In the genomic region with DNA sequence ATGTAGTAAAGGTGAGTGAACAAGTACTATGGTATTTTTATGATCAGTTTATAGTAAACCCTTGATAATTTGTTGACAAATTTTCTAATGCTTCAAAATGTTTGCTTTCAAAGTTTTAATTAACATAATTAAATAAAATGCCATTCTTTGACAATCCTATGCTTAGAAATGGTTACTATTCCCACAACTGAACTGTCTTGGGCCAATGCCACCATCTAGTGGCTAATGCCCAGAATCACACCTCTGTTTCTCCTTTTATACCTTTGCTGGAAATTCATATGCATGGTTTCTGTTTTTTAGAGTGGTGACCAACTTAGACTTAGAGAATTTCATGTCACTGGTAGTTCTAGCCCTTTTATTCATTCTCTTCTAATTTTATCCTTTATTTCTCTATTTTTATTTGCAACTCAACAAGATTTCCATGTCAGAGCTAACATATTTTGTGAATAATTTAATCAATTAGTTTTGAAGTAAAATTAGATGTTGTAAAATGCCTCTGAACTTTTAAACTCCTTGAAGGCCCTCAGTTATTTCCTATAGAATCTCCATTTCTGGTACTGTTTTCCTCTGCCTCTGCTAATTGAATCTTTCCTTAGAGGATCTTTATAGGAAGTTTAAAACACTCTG, we compare ENCODE assay signal across 8 cellular contexts. TPM values are rescaled to one million over a fixed set of nuclear protein-coding genes. Genes with fewer than 3 reads are reported as not detected.
DNase-seq lines count a peak whose midpoint lies in the region; ATAC-seq and TF ChIP-seq lines count a peak whose summit lies in the region.

No MANE protein-coding gene starts in this region.

- no peak for TF ChIP-seq POLR2A in GM18505 (IDR thresholded peaks at IDR 0.05; ENCODE audit: borderline replicate concordance, extremely low read depth, insufficient read depth, insufficient read length)

- H2AFZ ChIP-seq in GM23338: no peak overlapping the region

- H3K4me2 ChIP-seq in GM23338: no peak overlapping the region

- no TSS peak for BruUV-seq in Calu3 (replicated peaks; lab: Mats Ljungman, UMichigan)

- no peaks in the 10 kb centered on the region for H4K20me1 ChIP-seq in GM23338 (replicated peaks; ENCODE audit: insufficient read depth)

- H3K9me2 ChIP-seq in GM23338 (ENCODE audit: insufficient read depth): no peaks in the 10 kb centered on the region

- peak; percentile 28 for DNase-seq in Calu3
- peak; percentile 65 for DNase-seq in GM23338 (ENCODE audit: low spot score)
- peak; percentile 34 for DNase-seq in NCI-H2196 (lab: John Stamatoyannopoulos, UW; ENCODE audit: unreplicated experiment)
- DNase-seq in activated CD4-positive, alpha-beta T cell treated with anti-CD3 and anti-CD28 coated beads, Interleukin-2, amount 10 ng/mL, durations not matched to agents 24 days and 14 days: peak; percentile 85
- peak; percentile 14 to 41 (median 15) for DNase-seq in effector memory CD4-positive, alpha-beta T cell
- peak; percentile 95 for DNase-seq in medulla oblongata (ENCODE audit: extremely low spot score)
- peak; percentile 50 for DNase-seq in stimulated activated CD8-positive, alpha-beta memory T cell treated with anti-CD3 and anti-CD28 coated beads, Interleukin-4, amount 100 ng/mL, for 48 hours

- no peaks in the 10 kb centered on the region for H3K79me2 ChIP-seq in GM23338 (replicated peaks; ENCODE audit: insufficient read depth)

- TF ChIP-seq CTCF in Calu3 (IDR thresholded peaks at IDR 0.05; ENCODE audit: unreplicated experiment) (peak; percentile 68), GM23338 (conservative IDR thresholded peaks at IDR 0.05; ENCODE audit: low read depth in 2 of 2) (peak; percentile 91 to 98)

- H3K27ac Mint-ChIP-seq in Calu3 (ENCODE audit: unreplicated experiment): no peak overlapping the region
- no peak overlapping the region for H3K27ac Mint-ChIP-seq in GM23338
- no peak overlapping the region for H3K27ac Mint-ChIP-seq in activated CD4-positive, alpha-beta T cell treated with anti-CD3 and anti-CD28 coated beads, Interleukin-2, amount 10 ng/mL, durations not matched to agents 24 days and 14 days

- H3K4me1 ChIP-seq in GM23338 (ENCODE audit: insufficient read depth): no peaks in the 10 kb centered on the region
- H3K4me1 ChIP-seq in effector memory CD4-positive, alpha-beta T cell (ENCODE audit: control insufficient read depth, insufficient read depth, low read length, poor library complexity, severe bottlenecking): no peaks in the 10 kb centered on the region

- peaks cover 2% of the 10 kb centered on the region for H3K9me3 Mint-ChIP-seq in Calu3 (ENCODE audit: low read depth, unreplicated experiment)
- H3K9me3 Mint-ChIP-seq in GM23338: peaks cover 6% of the 10 kb centered on the region; the same call in 1 of the 3 replicates
- H3K9me3 Mint-ChIP-seq in activated CD4-positive, alpha-beta T cell treated with anti-CD3 and anti-CD28 coated beads, Interleukin-2, amount 10 ng/mL, durations not matched to agents 24 days and 14 days: no peaks in the 10 kb centered on the region

- no peaks in the 10 kb centered on the region for H3K27me3 ChIP-seq in GM23338 (ENCODE audit: insufficient read depth)
- no peaks in the 10 kb centered on the region for H3K27me3 ChIP-seq in effector memory CD4-positive, alpha-beta T cell (replicated peaks; ENCODE audit: control insufficient read depth, insufficient read depth, low read length, poor library complexity, severe bottlenecking)

- no peak overlapping the region for H3K27ac ChIP-seq in GM23338 (ENCODE audit: low read depth)
- H3K27ac ChIP-seq in effector memory CD4-positive, alpha-beta T cell (ENCODE audit: insufficient read depth, low read length, poor library complexity, severe bottlenecking): no peak overlapping the region

- no peaks in the 10 kb centered on the region for H3K36me3 ChIP-seq in GM23338 (ENCODE audit: insufficient read depth)
- peaks cover 29% of the 10 kb centered on the region for H3K36me3 ChIP-seq in effector memory CD4-positive, alpha-beta T cell (ENCODE audit: control insufficient read depth, insufficient read depth, low read length)

- H3K4me3 Mint-ChIP-seq in Calu3 (ENCODE audit: low read depth, unreplicated experiment): no peak overlapping the region
- no peak overlapping the region for H3K4me3 Mint-ChIP-seq in GM23338
- H3K4me3 Mint-ChIP-seq in activated CD4-positive, alpha-beta T cell treated with anti-CD3 and anti-CD28 coated beads, Interleukin-2, amount 10 ng/mL, durations not matched to agents 24 days and 14 days: no peak overlapping the region

- H3K27me3 Mint-ChIP-seq in Calu3 (ENCODE audit: unreplicated experiment) (no peaks in the 10 kb centered on the region), GM23338 (ENCODE audit: insufficient read depth, low read depth, poor library complexity) (no peaks in the 10 kb centered on the region)
- no peaks in the 10 kb centered on the region for H3K27me3 Mint-ChIP-seq in activated CD4-positive, alpha-beta T cell treated with anti-CD3 and anti-CD28 coated beads, Interleukin-2, amount 10 ng/mL, durations not matched to agents 24 days and 14 days

- no peak; the same call in 2 of the 3 replicates for ATAC-seq in GM23338
- no peak for ATAC-seq in GM18505 (IDR thresholded peaks at IDR 0.05; ENCODE audit: unreplicated experiment)

- no peak overlapping the region for H3K4me3 ChIP-seq in GM23338
- no peak overlapping the region for H3K4me3 ChIP-seq in effector memory CD4-positive, alpha-beta T cell (ENCODE audit: insufficient read depth, low read depth, low read length, poor library complexity, severe bottlenecking)

- no peaks in the 10 kb centered on the region for H3F3A ChIP-seq in GM23338 (replicated peaks; ENCODE audit: low read depth)

- H3K4me1 Mint-ChIP-seq in Calu3 (ENCODE audit: low read depth, unreplicated experiment) (no peaks in the 10 kb centered on the region), GM23338 (0 out of 3 replicates have a peak, but pooled peaks cover 2% of the 10 kb centered on the region)
- peaks cover 3% of the 10 kb centered on the region for H3K4me1 Mint-ChIP-seq in activated CD4-positive, alpha-beta T cell treated with anti-CD3 and anti-CD28 coated beads, Interleukin-2, amount 10 ng/mL, durations not matched to agents 24 days and 14 days

- no peaks in the 10 kb centered on the region for H3K36me3 Mint-ChIP-seq in Calu3 (ENCODE audit: insufficient read depth, unreplicated experiment)
- H3K36me3 Mint-ChIP-seq in GM23338 (ENCODE audit: low read depth): no peaks in the 10 kb centered on the region
- peaks cover 44% of the 10 kb centered on the region for H3K36me3 Mint-ChIP-seq in activated CD4-positive, alpha-beta T cell treated with anti-CD3 and anti-CD28 coated beads, Interleukin-2, amount 10 ng/mL, durations not matched to agents 24 days and 14 days (ENCODE audit: low read depth)

- H3K9me3 ChIP-seq in effector memory CD4-positive, alpha-beta T cell (ENCODE audit: control insufficient read depth, low read length): no peaks in the 10 kb centered on the region

- CTCF ChIA-PET in Calu3 (lab: Charles Lee): interaction anchor here (1.2 to 1.7 kb wide), 3 partner anchors 210 to 372 kb away, joined by 4 to 10 read pairs (median 6); no protein-coding TSS in a partner anchor

- intact Hi-C loops in Calu3 (cut with micrococcal nuclease; ENCODE audit: unreplicated experiment): loop anchor here (1.0 to 10.0 kb wide), 5 partner anchors 163 to 367 kb away; no protein-coding TSS in a partner anchor
- intact Hi-C loops in activated CD4-positive, alpha-beta T cell treated with anti-CD3 and anti-CD28 coated beads, Interleukin-2, amount 10 ng/mL, durations not matched to agents 24 days and 14 days (cut with micrococcal nuclease): loop anchor here (1.0 to 2.0 kb wide), 7 partner anchors 31 to 373 kb away; partner anchors contain the start of gene PCGF5

TF ChIP-seq in GM23338, 12 proteins besides CTCF, POLR2A, EP300 and RAD21 (continues in another document):
- TF ChIP-seq CREB1 (CRISPR knock-in tag; IDR thresholded peaks at IDR 0.05; ENCODE audit: low read depth) (no peak), JUNB (IDR thresholded peaks at IDR 0.05; ENCODE audit: unreplicated experiment) (no peak), ETS1 (IDR thresholded peaks at IDR 0.05) (no peak), ZNF331 (CRISPR knock-in tag; IDR thresholded peaks at IDR 0.05; ENCODE audit: low read depth) (no peak), NANOG (IDR thresholded peaks at IDR 0.05; ENCODE audit: borderline replicate concordance) (no peak), EZH2 (IDR thresholded peaks at IDR 0.05; ENCODE audit: low read depth, unreplicated experiment) (no peak), STAT1 (IDR thresholded peaks at IDR 0.05; ENCODE audit: unreplicated experiment) (no peak), EZH2phosphoT487 (IDR thresholded peaks at IDR 0.05; ENCODE audit: unreplicated experiment) (no peak)

RNA-seq across cellular contexts. Expression of gene PCGF5, which starts 31.1 kb away (rescaled TPM):
- total RNA-seq in Calu3 (2022): 19.5 and 20.6 TPM in 2 replicates
- total RNA-seq in GM23338 (2014; rRNA removed; shearing (Covaris generic)): 6.5 and 7.7 TPM in 2 replicates
- 8.7 and 9.0 TPM in 2 replicates for polyA plus RNA-seq in GM23338 (2016; fragmentation: Nextera tagmentation; extraction: Ambion mirVana)
- total RNA-seq in activated CD4-positive, alpha-beta T cell treated with anti-CD3 and anti-CD28 coated beads, Interleukin-2, amount 10 ng/mL, durations not matched to agents 24 days and 14 days: 42.1 and 45.4 TPM in 2 replicates

Comparison
In these comparisons a context has a peak if more than half of its experiments do, and no peak if none do; other contexts are left out.
1. DNase-seq: peak in every context shown above with its lines; median percentile 95 in medulla oblongata; 85 in activated CD4-positive, alpha-beta T cell treated with anti-CD3 and anti-CD28 coated beads, Interleukin-2, amount 10 ng/mL, durations not matched to agents 24 days and 14 days; 65 in GM23338; 50 in stimulated activated CD8-positive, alpha-beta memory T cell treated with anti-CD3 and anti-CD28 coated beads, Interleukin-4, amount 100 ng/mL, for 48 hours; 34 in NCI-H2196; 28 in Calu3; 15 in effector memory CD4-positive, alpha-beta T cell.